19 cellular contexts compared by ENCODE assay signal in the genomic region with DNA sequence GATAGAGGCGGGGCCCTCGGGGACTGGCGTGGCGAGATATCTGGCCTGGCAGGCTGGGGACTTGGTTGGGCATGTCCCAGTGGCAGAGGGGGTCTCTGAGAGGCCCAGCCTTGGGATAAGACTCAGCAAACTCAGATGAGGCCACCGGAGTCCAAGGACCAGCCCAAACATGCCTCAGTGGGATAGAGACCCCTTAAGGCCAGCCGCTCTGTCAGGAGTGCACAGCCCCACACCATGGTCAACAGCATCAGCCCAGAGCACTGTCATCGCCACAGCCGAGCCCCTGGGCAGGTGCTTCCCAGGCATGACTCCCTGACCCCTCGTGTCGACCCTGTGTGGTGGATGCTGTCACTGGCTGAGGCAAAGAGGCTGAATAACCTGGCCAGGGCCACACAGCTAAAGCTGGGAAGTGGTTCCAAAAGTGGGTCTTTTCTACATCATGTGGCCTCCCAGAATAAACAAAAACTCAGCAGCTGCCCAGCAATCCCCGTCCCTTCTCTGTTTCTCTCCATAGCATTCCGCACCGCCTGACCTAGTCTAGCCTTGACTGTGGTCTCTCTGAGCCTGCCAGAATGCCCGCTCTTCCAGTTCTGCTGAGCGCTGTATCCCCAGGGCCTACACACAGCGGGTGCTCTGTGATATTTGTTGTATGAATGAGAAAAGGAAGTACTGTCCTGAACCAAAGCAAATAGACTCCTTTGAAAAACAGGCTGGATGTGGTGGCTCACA. TPM values are rescaled to one million over a fixed set of nuclear protein-coding genes. Genes with fewer than 3 reads are reported as not detected.
A peak's percentile ranks its signal among the peaks of the same experiment; 100 is the strongest.
DNase-seq lines count a peak whose midpoint lies in the region; ATAC-seq and TF ChIP-seq lines count a peak whose summit lies in the region.
"Had no signal": no experiment of that assay in that cellular context is flagged by ENCODE, and none has a peak within 500 bp of the region (broad histone marks: within the 10 kb centered on the region; RNA-seq: fewer than 3 reads in every experiment).

No MANE protein-coding gene starts in this region.

- intact Hi-C loops in spleen (cut with DNase I; ENCODE audit: low total_unique reads) (no loop called here), stomach (cut with DNase I; ENCODE audit: low total_unique reads) (no loop called here)

- ATAC-seq in esophagus mucosa: peak; percentile 31
- ATAC-seq: activated T-cell treated with anti-CD3 and anti-CD28 coated beads, Interleukin-2, amount 50 U/mL, for 72 hours; heart left ventricle had no signal

- no peaks in the 10 kb centered on the region for H3K27me3 ChIP-seq in spleen (replicated peaks in 1 of 7)
- no peaks in the 10 kb centered on the region for H3K27me3 ChIP-seq in stomach
- H3K27me3 ChIP-seq: BLaER1 treated with 17β-estradiol and CSF1 and Interleukin-3, amounts not matched to agents 10 nM and 100 nM; heart left ventricle; pancreas had no signal

- H3K4me1 Mint-ChIP-seq in T-helper 1 cell treated with Interleukin-12 subunit alpha and Interleukin-12 subunit beta and Interleukin-4 antibody, amounts not matched to agents 30 μg/mL and 1 μg/mL, for 36 hours (ENCODE audit: low read depth): peaks cover 3% of the 10 kb centered on the region
- no peaks in the 10 kb centered on the region for H3K4me1 Mint-ChIP-seq in glutamatergic neuron (ENCODE audit: low read depth, unreplicated experiment)
- H3K4me1 Mint-ChIP-seq: immature natural killer cell had no signal

- H3K9me3 Mint-ChIP-seq in T-helper 1 cell treated with Interleukin-12 subunit alpha and Interleukin-12 subunit beta and Interleukin-4 antibody, amounts not matched to agents 30 μg/mL and 1 μg/mL, for 36 hours: no peaks in the 10 kb centered on the region
- H3K9me3 Mint-ChIP-seq in glutamatergic neuron (ENCODE audit: unreplicated experiment): no peaks in the 10 kb centered on the region
- H3K9me3 Mint-ChIP-seq: activated CD4-positive, alpha-beta memory T cell treated with anti-CD3 and anti-CD28 coated beads for 36 hours; activated T-cell treated with anti-CD3 and anti-CD28 coated beads, Interleukin-2, amount 50 U/mL, for 72 hours; immature natural killer cell had no signal

- H3K4me1 ChIP-seq in spleen (peaks cover 0 to 28% (median 9%) of the 10 kb centered on the region in 6 donors), stomach (peaks cover 10 to 50% (median 21%) of the 10 kb centered on the region in 4 donors)
- H3K4me1 ChIP-seq: pancreas had no signal

- H3K27ac ChIP-seq in RWPE1: peak overlapping the region; percentile 88
- no peak overlapping the region for H3K27ac ChIP-seq in spleen
- no peak overlapping the region for H3K27ac ChIP-seq in stomach
- H3K27ac ChIP-seq: pancreas had no signal

- TF ChIP-seq EP300 in stomach (IDR thresholded peaks at IDR 0.05): no peak

- no peaks in the 10 kb centered on the region for H3K9me3 ChIP-seq in spleen
- no peaks in the 10 kb centered on the region for H3K9me3 ChIP-seq in stomach
- H3K9me3 ChIP-seq: BLaER1 treated with 17β-estradiol and CSF1 and Interleukin-3, amounts not matched to agents 10 nM and 100 nM; heart left ventricle; pancreas; thoracic aorta had no signal

- WGBS in spleen, 5 donors: 94 to 96% (median 95%) methylated on average over 15 to 16 of the region's 16 CpGs
- WGBS in stomach, 5 donors: 85 to 91% (median 88%) methylated on average over 15 to 16 of the region's 16 CpGs

- H3K36me3 ChIP-seq in spleen (peaks cover 0 to 100% (median 59%) of the 10 kb centered on the region in 6 donors), stomach (peaks cover 18 to 95% (median 88%) of the 10 kb centered on the region in 4 donors)

- CTCF ChIA-PET in RWPE1 (lab: Yijun Ruan, JAX): interaction anchor here (1.4 to 1.5 kb wide), 2 partner anchors 99 to 255 kb away, joined by 5 read pairs; no protein-coding TSS in a partner anchor

- no peaks in the 10 kb centered on the region for H3K27me3 Mint-ChIP-seq in T-helper 1 cell treated with Interleukin-12 subunit alpha and Interleukin-12 subunit beta and Interleukin-4 antibody, amounts not matched to agents 30 μg/mL and 1 μg/mL, for 36 hours (ENCODE audit: low read depth)
- H3K27me3 Mint-ChIP-seq in glutamatergic neuron (ENCODE audit: unreplicated experiment): peaks cover 12% of the 10 kb centered on the region
- H3K27me3 Mint-ChIP-seq: activated CD4-positive, alpha-beta memory T cell treated with anti-CD3 and anti-CD28 coated beads for 36 hours had no signal

- H3K4me3 Mint-ChIP-seq in T-helper 1 cell treated with Interleukin-12 subunit alpha and Interleukin-12 subunit beta and Interleukin-4 antibody, amounts not matched to agents 30 μg/mL and 1 μg/mL, for 36 hours: no peak overlapping the region
- no peak overlapping the region for H3K4me3 Mint-ChIP-seq in glutamatergic neuron (ENCODE audit: unreplicated experiment)
- H3K4me3 Mint-ChIP-seq: activated CD4-positive, alpha-beta memory T cell treated with anti-CD3 and anti-CD28 coated beads for 36 hours; activated T-cell treated with anti-CD3 and anti-CD28 coated beads, Interleukin-2, amount 50 U/mL, for 72 hours; immature natural killer cell had no signal

- POLR2A ChIA-PET in RWPE1 (lab: Yijun Ruan, JAX; ENCODE audit: low non-redundant PET): no interaction called here

- TF ChIP-seq POLR2A in spleen (IDR thresholded peaks at IDR 0.05) (no peak), stomach (IDR thresholded peaks at IDR 0.05) (no peak)

- DNase-seq in T-helper 1 cell: no peak
- no peak for DNase-seq in RWPE1 (ENCODE audit: low spot score)
- peak; percentile 69 for DNase-seq in spleen
- DNase-seq in glutamatergic neuron: no peak
- DNase-seq in stomach: no peak
- no peak for DNase-seq in stimulated activated CD4-positive, alpha-beta T cell treated with anti-CD3 and anti-CD28 coated beads, Interleukin-2, amount 100 ng/mL, for 48 hours
- DNase-seq: 8988T; activated CD4-positive, alpha-beta memory T cell treated with anti-CD3 and anti-CD28 coated beads for 36 hours; activated T-cell treated with anti-CD3 and anti-CD28 coated beads, Interleukin-2, amount 50 U/mL, for 72 hours; heart left ventricle; immature natural killer cell; NCI-H1694; NCI-H2227 treated with DMSO at 0.1 percent for 48 hours; pancreas; stimulated activated CD4-positive, alpha-beta T cell treated with anti-CD3 and anti-CD28 coated beads, Interleukin-4, amount 100 ng/mL, for 4 hours had no signal

- H3K36me3 Mint-ChIP-seq in T-helper 1 cell treated with Interleukin-12 subunit alpha and Interleukin-12 subunit beta and Interleukin-4 antibody, amounts not matched to agents 30 μg/mL and 1 μg/mL, for 36 hours (ENCODE audit: low read depth): peaks cover 17% of the 10 kb centered on the region
- H3K36me3 Mint-ChIP-seq in glutamatergic neuron (ENCODE audit: unreplicated experiment): peaks cover 7% of the 10 kb centered on the region

- TF ChIP-seq CTCF in RWPE1 (conservative IDR thresholded peaks at IDR 0.05; ENCODE audit: low read depth) (no peak), spleen (IDR thresholded peaks at IDR 0.05 in 8 of 11, conservative IDR thresholded peaks at IDR 0.05 in 3 of 11) (no peak), glutamatergic neuron (IDR thresholded peaks at IDR 0.05; ENCODE audit: partially characterized antibody, unreplicated experiment) (no peak), stomach (IDR thresholded peaks at IDR 0.05) (no peak)

- peak overlapping the region; percentile 79 for H3K27ac Mint-ChIP-seq in T-helper 1 cell treated with Interleukin-12 subunit alpha and Interleukin-12 subunit beta and Interleukin-4 antibody, amounts not matched to agents 30 μg/mL and 1 μg/mL, for 36 hours
- H3K27ac Mint-ChIP-seq in glutamatergic neuron (ENCODE audit: unreplicated experiment): no peak overlapping the region
- H3K27ac Mint-ChIP-seq: activated CD4-positive, alpha-beta memory T cell treated with anti-CD3 and anti-CD28 coated beads for 36 hours; activated T-cell treated with anti-CD3 and anti-CD28 coated beads, Interleukin-2, amount 50 U/mL, for 72 hours; immature natural killer cell had no signal

- no peak overlapping the region for H3K4me3 ChIP-seq in spleen
- H3K4me3 ChIP-seq in stomach: no peak overlapping the region
- H3K4me3 ChIP-seq: BLaER1 treated with 17β-estradiol and CSF1 and Interleukin-3, amounts not matched to agents 10 nM and 100 nM; heart left ventricle; pancreas; thoracic aorta had no signal

RNA-seq across cellular contexts. Expression of gene CTSH, which starts 15.1 kb away (rescaled TPM):
- total RNA-seq in esophagus mucosa (56.4 TPM), spleen (100 to 1,000 TPM; 112 to 336 (median 238) TPM), glutamatergic neuron (ENCODE audit: unreplicated experiment) (not detected), stomach (100 to 1,000 TPM; 173 to 386 (median 309) TPM)
- polyA plus RNA-seq in spleen (100 to 1,000 TPM; 372 to 381 (median 377) TPM), stomach (100 to 1,000 TPM in 2 of 3 donors, 10 to 100 TPM in 1; 79.3 to 193 (median 125) TPM)

RNA-seq across cellular contexts. Expression of gene MORF4L1, which starts 57.0 kb away (rescaled TPM):
- total RNA-seq in esophagus mucosa: 128 TPM
- total RNA-seq in spleen: 100 to 1,000 TPM; 191 to 271 (median 234) TPM
- 100 to 1,000 TPM; 105 to 194 (median 154) TPM for polyA plus RNA-seq in spleen
- total RNA-seq in glutamatergic neuron (ENCODE audit: unreplicated experiment): 379 TPM
- total RNA-seq in stomach: 100 to 1,000 TPM in 4 of 5 donors, 10 to 100 TPM in 1; 78.8 to 545 (median 273) TPM
- polyA plus RNA-seq in stomach: 100 to 1,000 TPM; 126 to 371 (median 260) TPM

Comparison
In these comparisons a context has a peak if more than half of its experiments do, and no peak if none do; other contexts are left out.
1. RNA of gene CTSH, which starts 15.1 kb away (total RNA-seq): 173 to 386 TPM in stomach, 112 to 336 TPM in spleen and 56.4 TPM in esophagus mucosa (single experiment); not detected in glutamatergic neuron (single experiment); every median in the first group is over 10 times any median in the second.